In the genomic region with DNA sequence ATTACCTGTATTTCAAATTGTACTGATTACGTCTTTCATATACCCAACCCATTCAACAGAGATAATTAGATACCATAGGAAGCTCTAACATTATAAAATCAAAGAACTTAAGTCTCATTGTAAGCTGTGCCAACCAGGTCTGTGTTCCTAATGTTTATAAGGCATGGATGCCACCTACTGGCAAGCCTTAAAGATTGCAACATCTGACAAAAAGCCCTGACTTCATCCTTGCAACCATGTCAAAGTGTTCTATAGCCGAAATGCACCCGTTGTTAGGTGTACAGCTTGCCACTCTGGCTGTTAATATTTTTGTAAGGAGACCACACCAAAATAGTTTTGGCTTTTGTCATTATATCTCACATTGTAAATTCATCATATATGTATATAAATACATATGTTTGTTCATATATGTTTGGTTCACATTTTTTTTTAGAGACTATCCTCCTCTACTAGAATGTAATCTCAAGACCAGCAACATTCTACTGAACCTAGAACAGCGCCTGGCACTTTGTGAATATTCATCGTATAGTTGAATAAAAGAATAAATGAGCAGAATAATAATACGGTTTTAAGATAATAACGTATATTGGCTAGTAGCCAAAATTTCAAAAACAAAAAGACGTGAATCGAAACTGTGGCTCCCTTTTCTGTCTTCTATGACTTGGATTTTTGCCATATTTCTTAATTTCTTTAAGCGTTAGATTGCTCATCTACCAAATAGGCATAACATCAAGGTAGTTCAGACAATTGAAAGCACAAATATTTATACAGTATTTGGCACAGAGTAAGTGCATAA, we compare ENCODE assay signal across 8 cellular contexts.
DNase-seq lines count a peak whose midpoint lies in the region; ATAC-seq and TF ChIP-seq lines count a peak whose summit lies in the region.

No MANE protein-coding gene starts in this region.

- intact Hi-C loops in stomach (cut with DNase I; ENCODE audit: low total_unique reads), result no loop called here

- H3K27me3 ChIP-seq in BE2C (no peaks in the 10 kb centered on the region), stomach (no peaks in the 10 kb centered on the region)

- H3K4me1 ChIP-seq in BE2C (no peaks in the 10 kb centered on the region), stomach (peaks cover 0 to 5% (median 0%) of the 10 kb centered on the region in 4 donors)

- H3K27ac ChIP-seq in stomach, result no peak overlapping the region

- H3K4me3 ChIP-seq in BE2C (ENCODE audit: low read depth, low read length) (no peak overlapping the region; the same call in 1 of the 2 replicates), stomach (no peak overlapping the region)

- WGBS in stomach, 5 donors, result 21 to 30% (median 24%) methylated on average over 10 of the region's 10 CpGs

- DNase-seq in BE2C (peak; percentile 66), NCI-H1417 (lab: John Stamatoyannopoulos, UW) (peak; percentile 67 to 93 (median 75)), SKM-1 (lab: John Stamatoyannopoulos, UW; ENCODE audit: unreplicated experiment) (peak; percentile 50), cerebellar cortex (ENCODE audit: low spot score) (peak; percentile 91), left kidney (ENCODE audit: low read depth, low spot score) (peak; percentile 86), stomach (peak; percentile 36)

- TF ChIP-seq CTCF in BE2C (IDR thresholded peaks at IDR 0.05; ENCODE audit: low read depth, low read length), result peak; percentile 89
- TF ChIP-seq CTCF in stomach (IDR thresholded peaks at IDR 0.05), result peak in 5 of 7 experiments; percentile 63 to 72 (median 66)

- TF ChIP-seq EP300 in stomach (IDR thresholded peaks at IDR 0.05), result no peak

- no peak for TF ChIP-seq POLR2A in stomach (IDR thresholded peaks at IDR 0.05)

- ATAC-seq in GM18508 (IDR thresholded peaks at IDR 0.05; ENCODE audit: insufficient read depth, unreplicated experiment), result peak; percentile 98
- peak; percentile 96 for ATAC-seq in HG02870 (IDR thresholded peaks at IDR 0.05; ENCODE audit: unreplicated experiment)

- no peaks in the 10 kb centered on the region for H3K9me3 ChIP-seq in BE2C
- no peaks in the 10 kb centered on the region for H3K9me3 ChIP-seq in stomach

- no peaks in the 10 kb centered on the region for H3K36me3 ChIP-seq in BE2C
- H3K36me3 ChIP-seq in stomach, result no peaks in the 10 kb centered on the region

Comparison
In these comparisons a context has a peak if more than half of its experiments do, and no peak if none do; other contexts are left out.
1. DNase-seq: peak in every context shown above with its lines; median percentile 91 in cerebellar cortex; 86 in left kidney; 75 in NCI-H1417; 66 in BE2C; 50 in SKM-1; 36 in stomach.